8 cellular contexts compared by ENCODE assay signal in the genomic region with DNA sequence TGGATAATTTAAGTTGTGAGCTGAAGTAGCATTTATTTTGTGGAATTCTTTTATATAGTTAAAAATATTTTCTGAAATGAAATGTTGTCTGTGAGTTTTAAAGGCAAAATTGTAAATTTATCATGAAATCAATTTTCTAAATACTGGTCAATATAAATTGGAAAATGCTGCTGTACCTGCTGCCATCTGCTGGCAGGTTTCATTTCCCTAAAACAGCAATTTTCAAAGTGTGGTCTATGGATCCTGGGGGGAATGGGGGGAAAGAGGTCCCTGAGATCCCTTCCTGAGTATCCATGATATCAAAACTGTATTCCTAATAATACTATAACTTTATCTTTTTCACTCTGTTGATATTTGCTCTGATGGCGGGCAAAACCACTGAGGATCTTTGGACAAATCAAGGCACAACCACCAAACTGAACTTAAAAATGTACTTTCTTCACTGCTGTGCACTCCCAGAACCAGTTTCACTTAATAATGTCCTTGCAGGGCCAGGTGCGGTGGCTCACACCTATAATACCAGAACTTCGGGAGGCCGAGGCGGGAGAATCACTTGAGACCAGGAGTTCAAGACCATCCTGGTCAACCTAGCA. TPM values are rescaled to one million over a fixed set of nuclear protein-coding genes. Genes with fewer than 3 reads are reported as not detected.
DNase-seq lines count a peak whose midpoint lies in the region; ATAC-seq and TF ChIP-seq lines count a peak whose summit lies in the region.
"Had no signal": no experiment of that assay in that cellular context is flagged by ENCODE, and none has a peak within 500 bp of the region (broad histone marks: within the 10 kb centered on the region; RNA-seq: fewer than 3 reads in every experiment).

No MANE protein-coding gene starts in this region.

- no peak overlapping the region for H3K23ac ChIP-seq in neuronal stem cell (ENCODE audit: low read depth, low read length, poor library complexity)

- no peak overlapping the region for H3K27ac ChIP-seq in neuronal stem cell (replicated peaks; ENCODE audit: low read length)

- H4K91ac ChIP-seq in neuronal stem cell (ENCODE audit: low read depth, low read length, poor library complexity) = no peak overlapping the region

- H2AK5ac ChIP-seq in neuronal stem cell (ENCODE audit: low read depth, low read length) = no peak overlapping the region

- H3K4me3 ChIP-seq in LNCaP clone FGC (ENCODE audit: low read depth, low read length) (no peak overlapping the region), choroid plexus epithelial cell (ENCODE audit: low read depth, low read length) (no peak overlapping the region), neuronal stem cell (ENCODE audit: low read length in 2 of 2) (no peak overlapping the region)

- H3K4me2 ChIP-seq in neuronal stem cell (ENCODE audit: insufficient read depth, low read length, poor library complexity, severe bottlenecking) = no peak overlapping the region

- peak; percentile 67 for TF ChIP-seq CTCF in LNCaP clone FGC (IDR thresholded peaks at IDR 0.05; ENCODE audit: control insufficient read depth, extremely low read depth, insufficient read depth)
- peak; percentile 85 for TF ChIP-seq CTCF in choroid plexus epithelial cell (conservative IDR thresholded peaks at IDR 0.05; ENCODE audit: low read depth, low read length)

- no peaks in the 10 kb centered on the region for H3K36me3 ChIP-seq in neuronal stem cell (replicated peaks in 1 of 2; ENCODE audit: control insufficient read depth in 2 of 2, insufficient read depth in 2 of 2, low read length in 2 of 2)

- no peaks in the 10 kb centered on the region for H3K9me3 ChIP-seq in neuronal stem cell (replicated peaks in 1 of 2; ENCODE audit: control insufficient read depth in 2 of 2, insufficient read depth in 1 of 2, low read depth in 1 of 2, low read length in 2 of 2)

- no peak overlapping the region for H4K8ac ChIP-seq in neuronal stem cell (ENCODE audit: low read depth, low read length)

- no peak overlapping the region for H3K9ac ChIP-seq in neuronal stem cell (ENCODE audit: low read depth, low read length, poor library complexity)

- no peak overlapping the region for H2BK120ac ChIP-seq in neuronal stem cell (ENCODE audit: low read depth, low read length)

- H2BK5ac ChIP-seq in neuronal stem cell (ENCODE audit: low read length) = no peak overlapping the region

- H3K4me1 ChIP-seq in neuronal stem cell (ENCODE audit: control insufficient read depth in 2 of 2, insufficient read depth in 1 of 2, low read depth in 1 of 2, low read length in 2 of 2) = no peaks in the 10 kb centered on the region

- no peak overlapping the region for H3K18ac ChIP-seq in neuronal stem cell (ENCODE audit: low read length)

- DNase-seq in GM03348 (ENCODE audit: low spot score) = peak; percentile 21
- DNase-seq in LNCaP clone FGC (ENCODE audit: low read depth) = no peak
- peak; percentile 41 for DNase-seq in choroid plexus epithelial cell (ENCODE audit: low read depth)
- peak; percentile 24 for DNase-seq in neuronal stem cell (ENCODE audit: low spot score)
- no peak for DNase-seq in UCSD-AML1 (lab: John Stamatoyannopoulos, UW; ENCODE audit: unreplicated experiment)

- ATAC-seq in HG03354 (IDR thresholded peaks at IDR 0.05; ENCODE audit: poor library complexity, severe bottlenecking, unreplicated experiment) = no peak
- no peak for ATAC-seq in HG02840 (IDR thresholded peaks at IDR 0.05; ENCODE audit: low FRiP score, unreplicated experiment)
- ATAC-seq: left colon had no signal

- H2AFZ ChIP-seq in neuronal stem cell (ENCODE audit: low read length) = no peak overlapping the region

- no peak overlapping the region for H3K4ac ChIP-seq in neuronal stem cell (ENCODE audit: low read length)

- no peak overlapping the region for H3K14ac ChIP-seq in neuronal stem cell (ENCODE audit: low read length)

- no peaks in the 10 kb centered on the region for H3K79me1 ChIP-seq in neuronal stem cell (ENCODE audit: low read depth, low read length)

- no CpG with 5 or more reads among the region's 5 CpGs for WGBS in neuronal stem cell (ENCODE audit: extremely low coverage in 2 of 2, insufficient read length in 2 of 2, insufficient replicate concordance in 1 of 2), 2 donors

- no peaks in the 10 kb centered on the region for H3K27me3 ChIP-seq in neuronal stem cell (ENCODE audit: control insufficient read depth in 3 of 3, insufficient read depth in 3 of 3, low read depth in 1 of 3, low read length in 3 of 3)

- H2BK15ac ChIP-seq in neuronal stem cell (ENCODE audit: low read length) = no peak overlapping the region

- H2BK12ac ChIP-seq in neuronal stem cell (ENCODE audit: low read length) = no peak overlapping the region

RNA-seq across cellular contexts. Expression of gene CCR4, which starts 17.2 kb away (rescaled TPM):
- polyA plus RNA-seq in neuronal stem cell (2013, experiment 1 of 2) = 0.01 TPM
- polyA plus RNA-seq in neuronal stem cell (2013, experiment 2 of 2) = 0.04 TPM

Comparison
In these comparisons a context has a peak if more than half of its experiments do, and no peak if none do; other contexts are left out.
1. DNase-seq: peak in GM03348 (single experiment), choroid plexus epithelial cell (single experiment) and neuronal stem cell (single experiment); none in LNCaP clone FGC (single experiment) and UCSD-AML1 (single experiment).